13 cellular contexts compared by ENCODE assay signal in genomic region chr10:93392111-93392510, GRCh38.
"Had no signal": no experiment of that assay in that cellular context is flagged by ENCODE, and none has a peak within 500 bp of the region (broad histone marks: within the 10 kb centered on the region; RNA-seq: fewer than 3 reads in every experiment).

No MANE protein-coding gene starts in this region.

- H3K27ac ChIP-seq: tibial artery had no signal

- H3K9me3 Mint-ChIP-seq: activated T-helper 1 cell treated with anti-CD3 and anti-CD28 coated beads, Interleukin-12 subunit alpha, Interleukin-12 subunit beta, Interleukin-2, Interleukin-4 antibody, amounts not matched to agents 30 ng/mL and 10 ng/mL and 1 ng/mL, durations not matched to agents 14 hours and 24 hours and 36 hours; natural killer cell treated with Interleukin-12 subunit alpha and Interleukin-12 subunit beta and Interleukin-15 and Interleukin-18, amount 100 ng/mL, for 72 hours; stimulated activated memory B cell treated with anti-CD40 and anti-IgM and Interleukin-4, amounts not matched to agents 10 μg/mL and 1 μg/mL and 100 μg/mL, for 72 hours; T-helper 2 cell treated with Interferon-gamma antibody and Interleukin-4, amounts not matched to agents 5 μg/mL and 100 μg/mL, for 36 hours had no signal

- H3K27me3 Mint-ChIP-seq: activated CD4-positive, alpha-beta T cell treated with anti-CD3 and anti-CD28 coated beads, Interleukin-2, amount 10 ng/mL, durations not matched to agents 7 days and 5 days; stimulated activated memory B cell treated with anti-CD40 and anti-IgM and Interleukin-4, amounts not matched to agents 10 μg/mL and 1 μg/mL and 100 μg/mL, for 72 hours had no signal

- DNase-seq: activated CD4-positive, alpha-beta T cell treated with anti-CD3 and anti-CD28 coated beads, Interleukin-2, amount 10 ng/mL, durations not matched to agents 7 days and 5 days; activated naive CD4-positive, alpha-beta T cell; aorta; glutamatergic neuron; hypothalamus; posterior cingulate gyrus; retina; stimulated activated CD4-positive, alpha-beta T cell treated with anti-CD3 and anti-CD28 coated beads, Interleukin-2, amount 100 ng/mL, for 48 hours; tibial artery had no signal

- H3K27ac Mint-ChIP-seq: activated CD4-positive, alpha-beta T cell treated with anti-CD3 and anti-CD28 coated beads, Interleukin-2, amount 10 ng/mL, durations not matched to agents 7 days and 5 days; activated T-helper 1 cell treated with anti-CD3 and anti-CD28 coated beads, Interleukin-12 subunit alpha, Interleukin-12 subunit beta, Interleukin-2, Interleukin-4 antibody, amounts not matched to agents 30 ng/mL and 10 ng/mL and 1 ng/mL, durations not matched to agents 14 hours and 24 hours and 36 hours; stimulated activated memory B cell treated with anti-CD40 and anti-IgM and Interleukin-4, amounts not matched to agents 10 μg/mL and 1 μg/mL and 100 μg/mL, for 72 hours; T-helper 2 cell treated with Interferon-gamma antibody and Interleukin-4, amounts not matched to agents 5 μg/mL and 100 μg/mL, for 36 hours had no signal

- H3K4me3 Mint-ChIP-seq: activated CD4-positive, alpha-beta T cell treated with anti-CD3 and anti-CD28 coated beads, Interleukin-2, amount 10 ng/mL, durations not matched to agents 7 days and 5 days; activated T-helper 1 cell treated with anti-CD3 and anti-CD28 coated beads, Interleukin-12 subunit alpha, Interleukin-12 subunit beta, Interleukin-2, Interleukin-4 antibody, amounts not matched to agents 30 ng/mL and 10 ng/mL and 1 ng/mL, durations not matched to agents 14 hours and 24 hours and 36 hours; natural killer cell treated with Interleukin-12 subunit alpha and Interleukin-12 subunit beta and Interleukin-15 and Interleukin-18, amount 100 ng/mL, for 72 hours; stimulated activated memory B cell treated with anti-CD40 and anti-IgM and Interleukin-4, amounts not matched to agents 10 μg/mL and 1 μg/mL and 100 μg/mL, for 72 hours; T-helper 2 cell treated with Interferon-gamma antibody and Interleukin-4, amounts not matched to agents 5 μg/mL and 100 μg/mL, for 36 hours had no signal

- H3K27me3 ChIP-seq: tibial artery had no signal

- H3K4me3 ChIP-seq: tibial artery had no signal

- H3K9me3 ChIP-seq: tibial artery had no signal

- ATAC-seq: natural killer cell treated with Interleukin-12 subunit alpha and Interleukin-12 subunit beta and Interleukin-15 and Interleukin-18, amount 100 ng/mL, for 72 hours; stimulated activated memory B cell treated with anti-CD40 and anti-IgM and Interleukin-4, amounts not matched to agents 10 μg/mL and 1 μg/mL and 100 μg/mL, for 72 hours had no signal

- H3K36me3 Mint-ChIP-seq: natural killer cell treated with Interleukin-12 subunit alpha and Interleukin-12 subunit beta and Interleukin-15 and Interleukin-18, amount 100 ng/mL, for 72 hours; stimulated activated memory B cell treated with anti-CD40 and anti-IgM and Interleukin-4, amounts not matched to agents 10 μg/mL and 1 μg/mL and 100 μg/mL, for 72 hours had no signal
